17 cellular contexts compared by ENCODE assay signal in genomic region chr1:59232209-59232608, GRCh38.
DNase-seq lines count a peak whose midpoint lies in the region; ATAC-seq and TF ChIP-seq lines count a peak whose summit lies in the region.
"Had no signal": no experiment of that assay in that cellular context is flagged by ENCODE, and none has a peak within 500 bp of the region (broad histone marks: within the 10 kb centered on the region; RNA-seq: fewer than 3 reads in every experiment).

No MANE protein-coding gene starts in this region.

- peak; percentile 22 for ATAC-seq in left lung
- ATAC-seq: sciatic nerve, upper lobe of right lung had no signal

- H3K27me3 ChIP-seq in left lung: no peaks in the 10 kb centered on the region
- H3K27me3 ChIP-seq in effector memory CD4-positive, alpha-beta T cell (replicated peaks; ENCODE audit: control insufficient read depth, insufficient read depth, low read length, poor library complexity, severe bottlenecking): no peaks in the 10 kb centered on the region
- H3K27me3 ChIP-seq: upper lobe of right lung had no signal

- no peak overlapping the region for H3K4me3 ChIP-seq in left lung
- no peak overlapping the region for H3K4me3 ChIP-seq in effector memory CD4-positive, alpha-beta T cell (ENCODE audit: insufficient read depth, low read depth, low read length, poor library complexity, severe bottlenecking)
- H3K4me3 ChIP-seq: lung, PC-9, upper lobe of right lung had no signal

- no peaks in the 10 kb centered on the region for H3K36me3 Mint-ChIP-seq in activated CD4-positive, alpha-beta memory T cell treated with anti-CD3 and anti-CD28 coated beads, Interleukin-2, amount 10 ng/mL, durations not matched to agents 7 days and 5 days (ENCODE audit: low read depth)

- peaks cover 5% of the 10 kb centered on the region for H3K27me3 Mint-ChIP-seq in activated CD4-positive, alpha-beta memory T cell treated with anti-CD3 and anti-CD28 coated beads, Interleukin-2, amount 10 ng/mL, durations not matched to agents 7 days and 5 days

- DNase-seq in DMS53 (lab: John Stamatoyannopoulos, UW): peak; percentile 81
- peak; percentile 68 for DNase-seq in NCI-H2029 (lab: John Stamatoyannopoulos, UW)
- DNase-seq in SHP77 treated with DMSO at 0.1 percent for 48 hours (lab: John Stamatoyannopoulos, UW): peak; percentile 82
- DNase-seq in left lung: no peak
- DNase-seq in activated CD4-positive, CD25-positive, alpha-beta regulatory T cell treated with anti-CD3 and anti-CD28 coated beads, Interleukin-2, amount 50 U/mL, for 72 hours: no peak
- DNase-seq in activated CD4-positive, alpha-beta memory T cell treated with anti-CD3 and anti-CD28 coated beads, Interleukin-2, amount 10 ng/mL, durations not matched to agents 7 days and 5 days: no peak
- no peak for DNase-seq in NOMO-1 treated with DMSO at 0.1 percent for 48 hours (lab: John Stamatoyannopoulos, UW; ENCODE audit: unreplicated experiment)
- no peak for DNase-seq in effector memory CD4-positive, alpha-beta T cell
- DNase-seq: activated gamma-delta T cell treated with Interleukin-2 at 50 U/mL for 16 hours; HFFc6; KBM-7; nephron progenitor cell; PC-9; stimulated activated CD4-positive, alpha-beta T cell treated with anti-CD3 and anti-CD28 coated beads, Interleukin-4, amount 100 ng/mL, for 24 hours; upper lobe of right lung had no signal

- H3K4me3 Mint-ChIP-seq in activated CD4-positive, alpha-beta memory T cell treated with anti-CD3 and anti-CD28 coated beads, Interleukin-2, amount 10 ng/mL, durations not matched to agents 7 days and 5 days: no peak overlapping the region
- H3K4me3 Mint-ChIP-seq: HFFc6, nephron progenitor cell had no signal

- no peak overlapping the region for H3K27ac ChIP-seq in left lung
- no peak overlapping the region for H3K27ac ChIP-seq in effector memory CD4-positive, alpha-beta T cell (ENCODE audit: insufficient read depth, low read length, poor library complexity, severe bottlenecking)
- H3K27ac ChIP-seq: PC-9, upper lobe of right lung had no signal

- CTCF ChIA-PET in activated CD4-positive, alpha-beta memory T cell treated with anti-CD3 and anti-CD28 coated beads, Interleukin-2, amount 10 ng/mL, durations not matched to agents 7 days and 5 days (lab: Charles Lee): no interaction called here

- H3K27ac Mint-ChIP-seq in activated CD4-positive, alpha-beta memory T cell treated with anti-CD3 and anti-CD28 coated beads, Interleukin-2, amount 10 ng/mL, durations not matched to agents 7 days and 5 days: no peak overlapping the region
- H3K27ac Mint-ChIP-seq: HFFc6, nephron progenitor cell had no signal

- no peaks in the 10 kb centered on the region for H3K4me1 Mint-ChIP-seq in activated CD4-positive, alpha-beta memory T cell treated with anti-CD3 and anti-CD28 coated beads, Interleukin-2, amount 10 ng/mL, durations not matched to agents 7 days and 5 days

- H3K4me1 ChIP-seq in left lung: peaks cover 0 to 11% of the 10 kb centered on the region in 2 donors
- no peaks in the 10 kb centered on the region for H3K4me1 ChIP-seq in effector memory CD4-positive, alpha-beta T cell (ENCODE audit: control insufficient read depth, insufficient read depth, low read length, poor library complexity, severe bottlenecking)
- H3K4me1 ChIP-seq: upper lobe of right lung had no signal

- H3K36me3 ChIP-seq in left lung: no peaks in the 10 kb centered on the region
- no peaks in the 10 kb centered on the region for H3K36me3 ChIP-seq in effector memory CD4-positive, alpha-beta T cell (ENCODE audit: control insufficient read depth, insufficient read depth, low read length)
- H3K36me3 ChIP-seq: upper lobe of right lung had no signal

- no peaks in the 10 kb centered on the region for H3K9me3 ChIP-seq in left lung
- no peaks in the 10 kb centered on the region for H3K9me3 ChIP-seq in effector memory CD4-positive, alpha-beta T cell (ENCODE audit: control insufficient read depth, low read length)
- H3K9me3 ChIP-seq: upper lobe of right lung had no signal

- no peak for TF ChIP-seq CTCF in left lung (IDR thresholded peaks at IDR 0.05)

- H3K9me3 Mint-ChIP-seq in activated CD4-positive, alpha-beta memory T cell treated with anti-CD3 and anti-CD28 coated beads, Interleukin-2, amount 10 ng/mL, durations not matched to agents 7 days and 5 days: no peaks in the 10 kb centered on the region
- H3K9me3 Mint-ChIP-seq: HFFc6, nephron progenitor cell had no signal

- POLR2A ChIA-PET in activated CD4-positive, alpha-beta memory T cell treated with anti-CD3 and anti-CD28 coated beads, Interleukin-2, amount 10 ng/mL, durations not matched to agents 7 days and 5 days (lab: Charles Lee): no interaction called here

- intact Hi-C loops in left lung (cut with DNase I): no loop called here

Comparison
In these comparisons a context has a peak if more than half of its experiments do, and no peak if none do; other contexts are left out.
1. DNase-seq: peak in DMS53 (single experiment), NCI-H2029 (single experiment) and SHP77 treated with DMSO at 0.1 percent for 48 hours (single experiment); none in left lung (0 of 2), activated CD4-positive, CD25-positive, alpha-beta regulatory T cell treated with anti-CD3 and anti-CD28 coated beads, Interleukin-2, amount 50 U/mL, for 72 hours (single experiment), activated CD4-positive, alpha-beta memory T cell treated with anti-CD3 and anti-CD28 coated beads, Interleukin-2, amount 10 ng/mL, durations not matched to agents 7 days and 5 days (single experiment), NOMO-1 treated with DMSO at 0.1 percent for 48 hours (single experiment) and effector memory CD4-positive, alpha-beta T cell (0 of 3).